ENCODE assay signal across 18 cellular contexts in genomic region chr10:101085846-101086245, GRCh38. TPM values are rescaled to one million over a fixed set of nuclear protein-coding genes. Genes with fewer than 3 reads are reported as not detected.
DNase-seq lines count a peak whose midpoint lies in the region; ATAC-seq, FAIRE-seq and TF ChIP-seq lines count a peak whose summit lies in the region.
"Had no signal": no experiment of that assay in that cellular context is flagged by ENCODE, and none has a peak within 500 bp of the region (broad histone marks: within the 10 kb centered on the region; RNA-seq: fewer than 3 reads in every experiment).

No MANE protein-coding gene starts in this region.

- H3K4me3 ChIP-seq in neural progenitor cell: no peak overlapping the region
- H3K4me3 ChIP-seq: BLaER1, SK-N-MC had no signal

- H3K36me3 Mint-ChIP-seq in neural progenitor cell: no peaks in the 10 kb centered on the region
- H3K36me3 Mint-ChIP-seq: CD8-positive, alpha-beta memory T cell had no signal

- H3K27me3 ChIP-seq in neural progenitor cell: peaks cover 100% of the 10 kb centered on the region

- peaks cover 30% of the 10 kb centered on the region for H3K27me3 Mint-ChIP-seq in neural progenitor cell (ENCODE audit: insufficient read depth, low read depth)

- H2AFZ ChIP-seq in neural progenitor cell (replicated peaks): no peak overlapping the region

- DNase-seq in NCI-H82 (lab: John Stamatoyannopoulos, UW) (peak; percentile 36), NCI-H82 treated with DMSO at 0.1 percent for 48 hours (lab: John Stamatoyannopoulos, UW; ENCODE audit: unreplicated experiment) (no peak), RKO (ENCODE audit: low spot score) (peak; percentile 42), epithelial cell of prostate (ENCODE audit: low read depth, low spot score) (peak; percentile 78), urothelium cell line (ENCODE audit: low spot score) (no peak), hypothalamus (lab: John Stamatoyannopoulos, UW) (no peak), neural progenitor cell (ENCODE audit: low spot score) (no peak)
- DNase-seq: CD8-positive, alpha-beta memory T cell; KBM-7; NCI-H1694; NCI-H345; NCI-H526 treated with DMSO at 0.1 percent for 48 hours; OCI-M1; T-helper 1 cell had no signal

- H3K9ac ChIP-seq in neural progenitor cell: no peak overlapping the region
- H3K9ac ChIP-seq: BLaER1 had no signal

- no peaks in the 10 kb centered on the region for H3K9me3 Mint-ChIP-seq in neural progenitor cell
- H3K9me3 Mint-ChIP-seq: CD8-positive, alpha-beta memory T cell had no signal

- H4K20me1 ChIP-seq in neural progenitor cell (ENCODE audit: low read depth): peaks cover 3% of the 10 kb centered on the region

- H3K4me1 Mint-ChIP-seq in neural progenitor cell: no peaks in the 10 kb centered on the region
- H3K4me1 Mint-ChIP-seq: CD8-positive, alpha-beta memory T cell had no signal

- H3K4me2 ChIP-seq in neural progenitor cell: no peak overlapping the region
- H3K4me2 ChIP-seq: BLaER1 had no signal

- no peak for ATAC-seq in GM19463 (IDR thresholded peaks at IDR 0.05; ENCODE audit: unreplicated experiment)

- no peak for TF ChIP-seq CTCF in neural progenitor cell (IDR thresholded peaks at IDR 0.05)

- no peak overlapping the region for H3K4me3 Mint-ChIP-seq in neural progenitor cell
- H3K4me3 Mint-ChIP-seq: CD8-positive, alpha-beta memory T cell had no signal

- no peaks in the 10 kb centered on the region for H3K9me3 ChIP-seq in neural progenitor cell (ENCODE audit: low read depth)
- H3K9me3 ChIP-seq: BLaER1 had no signal

- no peaks in the 10 kb centered on the region for H3K79me2 ChIP-seq in neural progenitor cell (ENCODE audit: low read depth)

- no peaks in the 10 kb centered on the region for H3F3A ChIP-seq in neural progenitor cell (ENCODE audit: low read depth)

- no peaks in the 10 kb centered on the region for H3K36me3 ChIP-seq in neural progenitor cell
- H3K36me3 ChIP-seq: BLaER1 had no signal

- no peaks in the 10 kb centered on the region for H3K4me1 ChIP-seq in neural progenitor cell
- H3K4me1 ChIP-seq: BLaER1 had no signal

- H3K27ac Mint-ChIP-seq in neural progenitor cell: no peak overlapping the region
- H3K27ac Mint-ChIP-seq: CD8-positive, alpha-beta memory T cell had no signal

- peak; percentile 67 for FAIRE-seq in urothelium cell line (lab: Jason Lieb, UNC)
- FAIRE-seq: A204.1 had no signal

- no peak overlapping the region for H3K27ac ChIP-seq in epithelial cell of prostate
- H3K27ac ChIP-seq in neural progenitor cell: no peak overlapping the region
- H3K27ac ChIP-seq: BLaER1, SK-N-MC had no signal

RNA-seq across cellular contexts. Expression of gene KAZALD1, which starts 24.1 kb away (rescaled TPM):
- 0.77 and 1.8 TPM in 2 replicates for total RNA-seq in neural progenitor cell (ENCODE audit: low replicate concordance)

RNA-seq across cellular contexts. Expression of gene TLX1, which starts 45.3 kb away (rescaled TPM):
- total RNA-seq in neural progenitor cell (ENCODE audit: low replicate concordance): not detected in 2 replicates
- total RNA-seq: CD8-positive, alpha-beta memory T cell had no signal

RNA-seq across cellular contexts. Expression of gene SFXN3, which starts 54.8 kb away (rescaled TPM):
- 0.09 TPM in 1 of 2 replicates, not detected in the other for total RNA-seq in neural progenitor cell (ENCODE audit: low replicate concordance)

RNA-seq across cellular contexts. Expression of gene PDZD7, which starts 54.9 kb away (rescaled TPM):
- 0.25 TPM in 1 of 2 replicates, not detected in the other for total RNA-seq in neural progenitor cell (ENCODE audit: low replicate concordance)

Comparison
In these comparisons a context has a peak if more than half of its experiments do, and no peak if none do; other contexts are left out.
1. DNase-seq: peak in NCI-H82 (single experiment), RKO (single experiment) and epithelial cell of prostate (single experiment); none in NCI-H82 treated with DMSO at 0.1 percent for 48 hours (single experiment), urothelium cell line (single experiment), hypothalamus (0 of 51) and neural progenitor cell (single experiment).